8 cellular contexts compared by ENCODE assay signal in the genomic region with DNA sequence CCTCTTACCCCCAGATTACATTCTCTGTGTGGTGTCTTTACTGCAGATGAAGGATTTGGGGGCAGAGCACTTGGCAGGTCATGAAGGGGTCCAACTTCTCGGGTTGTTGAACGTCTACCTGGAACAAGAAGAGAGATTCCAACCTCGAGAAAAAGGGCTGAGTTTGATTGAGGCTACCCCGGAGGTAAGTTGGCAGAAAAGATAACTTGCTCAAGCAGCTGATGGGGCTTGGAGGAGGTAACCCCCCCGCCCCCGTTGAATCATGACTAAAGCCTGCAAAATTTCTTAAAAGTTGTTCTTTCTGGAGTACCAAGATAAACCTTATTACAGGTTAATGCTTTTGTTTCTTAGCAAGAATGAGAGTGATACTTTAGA. TPM values are rescaled to one million over a fixed set of nuclear protein-coding genes. Genes with fewer than 3 reads are reported as not detected.
A peak's percentile ranks its signal among the peaks of the same experiment; 100 is the strongest.
DNase-seq lines count a peak whose midpoint lies in the region; ATAC-seq and TF ChIP-seq lines count a peak whose summit lies in the region.

No MANE protein-coding gene starts in this region.

- H3K4me1 Mint-ChIP-seq in chondrocyte (ENCODE audit: low read depth) = peaks cover 37% of the 10 kb centered on the region
- peaks cover 17 to 69% (median 40%) of the 10 kb centered on the region in 4 donors for H3K4me1 Mint-ChIP-seq in naive thymus-derived CD8-positive, alpha-beta T cell

- H3K27me3 ChIP-seq in BJ (ENCODE audit: control insufficient read depth, insufficient read depth, low read length) = peaks cover 2% of the 10 kb centered on the region

- peak overlapping the region; percentile 90 for H3K27ac Mint-ChIP-seq in chondrocyte (ENCODE audit: unreplicated experiment)
- peak overlapping the region; percentile 37 to 99 (median 91) for H3K27ac Mint-ChIP-seq in naive thymus-derived CD8-positive, alpha-beta T cell

- peaks cover 47% of the 10 kb centered on the region for H3K4me1 ChIP-seq in OCI-LY7 (ENCODE audit: insufficient read depth, low read length, poor library complexity, severe bottlenecking)

- 0 out of 2 replicates have a peak, but pooled peaks cover 5% of the 10 kb centered on the region for H4K20me1 ChIP-seq in OCI-LY7 (ENCODE audit: insufficient read depth, low read length)

- peaks cover 40% of the 10 kb centered on the region; the same call in 1 of the 2 replicates for H3K79me2 ChIP-seq in OCI-LY7 (ENCODE audit: insufficient read depth, low read depth, low read length)

- POLR2A ChIA-PET in BJ (lab: Charles Lee) = interaction anchor here (0.5 kb wide), 1 partner anchor 76 kb away, joined by 3 read pairs; no protein-coding TSS in a partner anchor
- POLR2A ChIA-PET in OCI-LY7 (lab: Charles Lee) = interaction anchor here (0.8 to 10.2 kb wide), 10 partner anchors 11 to 105 kb away, joined by 3 to 213 read pairs (median 4); a partner anchor contains a TSS
- POLR2A ChIA-PET in naive thymus-derived CD8-positive, alpha-beta T cell (lab: Charles Lee) = interaction anchor here (0.5 to 4.7 kb wide), 4 partner anchors 36 to 704 kb away, joined by 5 to 44 read pairs (median 10); a partner anchor contains a TSS

- intact Hi-C loops in OCI-LY7 (cut with micrococcal nuclease; ENCODE audit: unreplicated experiment) = loop anchor here (1.0 to 10.0 kb wide), 4 partner anchors 63 to 1644 kb away; a partner anchor contains a TSS

- DNase-seq in BJ (ENCODE audit: low read depth) (no peak), OCI-LY7 (ENCODE audit: low spot score) (no peak), chondrocyte (ENCODE audit: low spot score) (no peak), HCEC 1CT (no peak), COLO668 (lab: John Stamatoyannopoulos, UW; ENCODE audit: unreplicated experiment) (no peak)
- DNase-seq in naive thymus-derived CD8-positive, alpha-beta T cell = peak in 2 of 10 donors; percentile 17 to 33

- H3K27me3 Mint-ChIP-seq in chondrocyte (ENCODE audit: low read depth) = no peaks in the 10 kb centered on the region
- peaks cover 0 to 5% (median 0%) of the 10 kb centered on the region in 5 donors for H3K27me3 Mint-ChIP-seq in naive thymus-derived CD8-positive, alpha-beta T cell

- no TSS peak for BruUV-seq in OCI-LY7 (replicated peaks; lab: Mats Ljungman, UMichigan)

- no peaks in the 10 kb centered on the region for H3K9me2 ChIP-seq in OCI-LY7 (ENCODE audit: insufficient read depth, low read length)

- CTCF ChIA-PET in BJ (lab: Yijun Ruan, JAX) (interaction anchor here (1.1 to 1.3 kb wide), 2 partner anchors 45 to 63 kb away, joined by 4 to 5 read pairs; no protein-coding TSS in a partner anchor), OCI-LY7 (lab: Charles Lee; ENCODE audit: unreplicated experiment) (interaction anchor here (1.1 to 1.9 kb wide), 2 partner anchors 62 to 63 kb away, joined by 4 to 6 read pairs; no protein-coding TSS in a partner anchor)

- no peaks in the 10 kb centered on the region for H3K9me3 ChIP-seq in OCI-LY7 (ENCODE audit: low read length)

- H3K4me3 ChIP-seq in BJ (ENCODE audit: low read depth, low read length) (peak overlapping the region; percentile 100), OCI-LY7 (ENCODE audit: low read depth, low read length, poor library complexity, severe bottlenecking) (peak overlapping the region; percentile 96)

- ATAC-seq in naive thymus-derived CD8-positive, alpha-beta T cell = no peak
- no peak for ATAC-seq in HG02885 (IDR thresholded peaks at IDR 0.05; ENCODE audit: poor library complexity, unreplicated experiment)
- ATAC-seq in HG03159 (IDR thresholded peaks at IDR 0.05; ENCODE audit: unreplicated experiment) = no peak

- peak overlapping the region; percentile 97 for H3K4me2 ChIP-seq in OCI-LY7 (ENCODE audit: low read length)

- no peak overlapping the region for H2AFZ ChIP-seq in OCI-LY7 (ENCODE audit: low read length)

- TF ChIP-seq CTCF in BJ (IDR thresholded peaks at IDR 0.05; ENCODE audit: insufficient read depth, low read depth, low read length) = no peak
- no peak; the same call in 1 of the 2 replicates for TF ChIP-seq CTCF in OCI-LY7 (conservative IDR thresholded peaks at IDR 0.05; ENCODE audit: low read length)
- TF ChIP-seq CTCF in chondrocyte (IDR thresholded peaks at IDR 0.05) = no peak

- peak overlapping the region; percentile 92 for H3K4me3 Mint-ChIP-seq in chondrocyte (ENCODE audit: unreplicated experiment)
- H3K4me3 Mint-ChIP-seq in naive thymus-derived CD8-positive, alpha-beta T cell = peak overlapping the region; percentile 86 to 100 (median 98)

- H3K9me3 Mint-ChIP-seq in chondrocyte (ENCODE audit: low read depth) = no peaks in the 10 kb centered on the region
- peaks cover 0 to 4% (median 0%) of the 10 kb centered on the region in 9 donors for H3K9me3 Mint-ChIP-seq in naive thymus-derived CD8-positive, alpha-beta T cell

- peak overlapping the region; percentile 98 for H3K27ac ChIP-seq in OCI-LY7 (ENCODE audit: low read depth, low read length, poor library complexity, severe bottlenecking)

- H3K36me3 ChIP-seq in BJ (ENCODE audit: control insufficient read depth, insufficient read depth, low read length) = peaks cover 7% of the 10 kb centered on the region
- peaks cover 55% of the 10 kb centered on the region for H3K36me3 ChIP-seq in OCI-LY7 (ENCODE audit: insufficient read depth, low read length)

- peaks cover 19% of the 10 kb centered on the region for H3K36me3 Mint-ChIP-seq in chondrocyte (ENCODE audit: low read depth)
- H3K36me3 Mint-ChIP-seq in naive thymus-derived CD8-positive, alpha-beta T cell = peaks cover 5 to 32% (median 12%) of the 10 kb centered on the region in 3 donors

RNA-seq across cellular contexts. Expression of a gene that starts 1.5 kb away (rescaled TPM):
- polyA plus RNA-seq in BJ (2011; rRNA removed) = 9.0 and 24.4 TPM in 2 replicates
- polyA minus RNA-seq in BJ (2011; rRNA and poly(A)+ RNA removed) = 5.7 and 7.4 TPM in 2 replicates
- total RNA-seq in OCI-LY7 (2014; rRNA removed; shearing (Covaris generic)) = 13.1 and 16.6 TPM in 2 replicates
- total RNA-seq in OCI-LY7 (2022) (87.4 and 104 TPM in 2 replicates), chondrocyte (42.4 to 52.5 TPM (median 48.1 TPM) in 3 replicates)
- total RNA-seq in naive thymus-derived CD8-positive, alpha-beta T cell = 10 to 100 TPM; 36.3 to 38.1 TPM
- polyA plus RNA-seq in naive thymus-derived CD8-positive, alpha-beta T cell = 10 to 100 TPM; 10.2 to 15.3 (median 13.7) TPM
